33 cellular contexts compared by ENCODE assay signal in genomic region chrX:128807367-128807766, GRCh38.
DNase-seq lines count a peak whose midpoint lies in the region; ATAC-seq and TF ChIP-seq lines count a peak whose summit lies in the region.
"Had no signal": no experiment of that assay in that cellular context is flagged by ENCODE, and none has a peak within 500 bp of the region (broad histone marks: within the 10 kb centered on the region; RNA-seq: fewer than 3 reads in every experiment).

No MANE protein-coding gene starts in this region.

- TF ChIP-seq CTCF in MCF 10A (IDR thresholded peaks at IDR 0.05; ENCODE audit: unreplicated experiment) (no peak), mammary epithelial cell (conservative IDR thresholded peaks at IDR 0.05 in 1 of 2, IDR thresholded peaks at IDR 0.05 in 1 of 2; ENCODE audit: extremely low read depth in 1 of 2, insufficient read depth in 1 of 2, low read depth in 1 of 2, low read length in 2 of 2) (no peak), body of pancreas (IDR thresholded peaks at IDR 0.05) (no peak), testis (IDR thresholded peaks at IDR 0.05) (no peak)

- BruUV-seq in MCF 10A (replicated peaks; lab: Mats Ljungman, UMichigan): no TSS peak
- no TSS peak for BruUV-seq in mammary epithelial cell (replicated peaks; lab: Mats Ljungman, UMichigan)

- no peaks in the 10 kb centered on the region for H3K27me3 ChIP-seq in mammary epithelial cell (ENCODE audit: insufficient read depth, low read length)
- H3K27me3 ChIP-seq in body of pancreas: no peaks in the 10 kb centered on the region
- no peaks in the 10 kb centered on the region for H3K27me3 ChIP-seq in testis
- H3K27me3 ChIP-seq: esophagus squamous epithelium had no signal

- POLR2A ChIA-PET in MCF 10A (lab: Yijun Ruan, JAX): interaction anchor here (0.7 kb wide), 1 partner anchor 726 kb away, joined by 3 read pairs; no protein-coding TSS in a partner anchor

- H3K4me1 ChIP-seq in mammary epithelial cell (ENCODE audit: insufficient read depth, low read length) (no peaks in the 10 kb centered on the region), body of pancreas (no peaks in the 10 kb centered on the region), testis (no peaks in the 10 kb centered on the region)
- H3K4me1 ChIP-seq: esophagus squamous epithelium had no signal

- no CpG with 5 or more reads among the region's 3 CpGs for WGBS in mammary epithelial cell (ENCODE audit: low coverage, missing lambda C conversion rate)
- 27% methylated on average over 3 of the region's 3 CpGs; no CpG with 5 or more reads in 1 of the 2 donors for WGBS in body of pancreas, 2 donors
- WGBS in testis, 2 donors: 0% methylated on average over 1 of the region's 3 CpGs; no CpG with 5 or more reads in 1 of the 2 donors

- H3K9me3 ChIP-seq in mammary epithelial cell (replicated peaks; ENCODE audit: insufficient read depth, low read length) (peaks cover 5% of the 10 kb centered on the region), body of pancreas (no peaks in the 10 kb centered on the region), testis (no peaks in the 10 kb centered on the region)
- H3K9me3 ChIP-seq: esophagus squamous epithelium, mucosa of descending colon had no signal

- no peak overlapping the region for H3K4me2 ChIP-seq in mammary epithelial cell (ENCODE audit: insufficient read depth, low read depth, low read length)
- H3K4me2 ChIP-seq: KMS-11 had no signal

- dilution Hi-C loops in mammary epithelial cell (cut with HindIII; ENCODE audit: low sequenced_read_pairs): no loop called here

- ATAC-seq in body of pancreas: peak; percentile 30
- ATAC-seq: activated CD8-positive, alpha-beta T cell treated with anti-CD3 and anti-CD28 coated beads for 36 hours; CD8-positive, alpha-beta T cell; left cardiac atrium; mucosa of descending colon; natural killer cell treated with Interleukin-12 subunit alpha and Interleukin-12 subunit beta and Interleukin-15 and Interleukin-18, amount 100 ng/mL, for 72 hours had no signal

- H3K27ac Mint-ChIP-seq in MCF 10A (ENCODE audit: low read depth, unreplicated experiment): no peak overlapping the region
- H3K27ac Mint-ChIP-seq: activated CD8-positive, alpha-beta T cell treated with anti-CD3 and anti-CD28 coated beads for 36 hours; activated T-helper 1 cell treated with anti-CD3 and anti-CD28 coated beads, Interleukin-12 subunit alpha, Interleukin-12 subunit beta, Interleukin-2, Interleukin-4 antibody, amounts not matched to agents 30 ng/mL and 10 ng/mL and 1 ng/mL, durations not matched to agents 14 hours and 24 hours and 36 hours; B cell; CD8-positive, alpha-beta T cell; endodermal cell; natural killer cell treated with Interleukin-12 subunit alpha and Interleukin-12 subunit beta and Interleukin-15 and Interleukin-18, amount 100 ng/mL, for 72 hours; T-helper 1 cell treated with Interleukin-12 subunit alpha and Interleukin-12 subunit beta and Interleukin-4 antibody, amounts not matched to agents 30 μg/mL and 1 μg/mL, for 36 hours had no signal

- H4K20me1 ChIP-seq in mammary epithelial cell (ENCODE audit: insufficient read depth, low read length): no peaks in the 10 kb centered on the region

- peaks cover 5% of the 10 kb centered on the region for H3K4me1 Mint-ChIP-seq in MCF 10A (ENCODE audit: insufficient read depth, unreplicated experiment)
- H3K4me1 Mint-ChIP-seq: B cell; central memory CD8-positive, alpha-beta T cell had no signal

- H3K4me3 Mint-ChIP-seq in MCF 10A (ENCODE audit: unreplicated experiment): no peak overlapping the region
- H3K4me3 Mint-ChIP-seq: activated CD8-positive, alpha-beta T cell treated with anti-CD3 and anti-CD28 coated beads for 36 hours; activated T-helper 1 cell treated with anti-CD3 and anti-CD28 coated beads, Interleukin-12 subunit alpha, Interleukin-12 subunit beta, Interleukin-2, Interleukin-4 antibody, amounts not matched to agents 30 ng/mL and 10 ng/mL and 1 ng/mL, durations not matched to agents 14 hours and 24 hours and 36 hours; B cell; CD8-positive, alpha-beta T cell; central memory CD8-positive, alpha-beta T cell; endodermal cell; natural killer cell treated with Interleukin-12 subunit alpha and Interleukin-12 subunit beta and Interleukin-15 and Interleukin-18, amount 100 ng/mL, for 72 hours; T-helper 1 cell treated with Interleukin-12 subunit alpha and Interleukin-12 subunit beta and Interleukin-4 antibody, amounts not matched to agents 30 μg/mL and 1 μg/mL, for 36 hours had no signal

- no peak overlapping the region for H3K9ac ChIP-seq in mammary epithelial cell (ENCODE audit: insufficient read depth, low read length)
- H3K9ac ChIP-seq: KMS-11 had no signal

- no peak overlapping the region for H2AFZ ChIP-seq in mammary epithelial cell (ENCODE audit: low read depth, low read length)

- H3K27ac ChIP-seq in mammary epithelial cell (ENCODE audit: insufficient read depth, low read depth, low read length) (no peak overlapping the region), body of pancreas (peak overlapping the region in 1 of 4 donors; percentile 41), testis (no peak overlapping the region)
- H3K27ac ChIP-seq: esophagus squamous epithelium, KMS-11, SK-N-MC had no signal

- in situ Hi-C loops in mammary epithelial cell (cut with MboI; ENCODE audit: low sequenced_read_pairs in 2 of 2): no loop called here

- no peaks in the 10 kb centered on the region for H3K79me2 ChIP-seq in mammary epithelial cell (ENCODE audit: insufficient read depth, low read length)

- no peaks in the 10 kb centered on the region for H3K36me3 ChIP-seq in mammary epithelial cell (ENCODE audit: insufficient read depth, low read length)
- no peaks in the 10 kb centered on the region for H3K36me3 ChIP-seq in body of pancreas (replicated peaks in 1 of 2; ENCODE audit: insufficient read depth in 1 of 2, low read depth in 2 of 2)
- H3K36me3 ChIP-seq in testis (ENCODE audit: low read depth, missing control alignments): no peaks in the 10 kb centered on the region
- H3K36me3 ChIP-seq: esophagus squamous epithelium had no signal

- H3K9me3 Mint-ChIP-seq in MCF 10A (ENCODE audit: unreplicated experiment): no peaks in the 10 kb centered on the region
- H3K9me3 Mint-ChIP-seq: activated T-helper 1 cell treated with anti-CD3 and anti-CD28 coated beads, Interleukin-12 subunit alpha, Interleukin-12 subunit beta, Interleukin-2, Interleukin-4 antibody, amounts not matched to agents 30 ng/mL and 10 ng/mL and 1 ng/mL, durations not matched to agents 14 hours and 24 hours and 36 hours; natural killer cell treated with Interleukin-12 subunit alpha and Interleukin-12 subunit beta and Interleukin-15 and Interleukin-18, amount 100 ng/mL, for 72 hours had no signal

- H3K4me3 ChIP-seq in mammary epithelial cell (replicated peaks in 1 of 3; ENCODE audit: insufficient read depth in 1 of 3, low read depth in 2 of 3, low read length in 3 of 3): no peak overlapping the region
- no peak overlapping the region for H3K4me3 ChIP-seq in body of pancreas
- H3K4me3 ChIP-seq in testis: no peak overlapping the region
- H3K4me3 ChIP-seq: esophagus squamous epithelium, lung, mucosa of descending colon, SK-N-MC had no signal

- CTCF ChIA-PET in MCF 10A (lab: Yijun Ruan, JAX): interaction anchor here (0.6 to 1.3 kb wide), 3 partner anchors 8 to 168 kb away, joined by 3 to 9 read pairs (median 3); no protein-coding TSS in a partner anchor
- CTCF ChIA-PET in mammary epithelial cell (lab: Charles Lee; ENCODE audit: low non-redundant PET): no interaction called here

- no peaks in the 10 kb centered on the region for H3K36me3 Mint-ChIP-seq in MCF 10A (ENCODE audit: insufficient read depth, unreplicated experiment)
- H3K36me3 Mint-ChIP-seq: CD8-positive, alpha-beta T cell; natural killer cell treated with Interleukin-12 subunit alpha and Interleukin-12 subunit beta and Interleukin-15 and Interleukin-18, amount 100 ng/mL, for 72 hours had no signal

- TF ChIP-seq POLR2A in body of pancreas (IDR thresholded peaks at IDR 0.05) (no peak), testis (IDR thresholded peaks at IDR 0.05) (no peak)

- no peaks in the 10 kb centered on the region for H3K27me3 Mint-ChIP-seq in MCF 10A (ENCODE audit: insufficient read depth, unreplicated experiment)
- H3K27me3 Mint-ChIP-seq: activated CD8-positive, alpha-beta T cell treated with anti-CD3 and anti-CD28 coated beads for 36 hours; B cell; central memory CD8-positive, alpha-beta T cell had no signal

- intact Hi-C loops in MCF 10A (cut with micrococcal nuclease): no loop called here
- intact Hi-C loops in mammary epithelial cell (cut with micrococcal nuclease): no loop called here
- intact Hi-C loops in body of pancreas (cut with DNase I): no loop called here
- intact Hi-C loops in testis (cut with DNase I; ENCODE audit: low total_unique reads): no loop called here
- intact Hi-C loops in posterior vena cava (cut with DNase I): no loop called here

- DNase-seq in MCF 10A (ENCODE audit: unreplicated experiment): peak; percentile 37
- DNase-seq in mammary epithelial cell: no peak
- peak; percentile 1 for DNase-seq in M059J (ENCODE audit: low read depth)
- peak; percentile 27 to 75 (median 62) for DNase-seq in body of pancreas
- DNase-seq in testis: peak; percentile 12
- no peak for DNase-seq in activated CD4-positive, CD25-positive, alpha-beta regulatory T cell (lab: John Stamatoyannopoulos, UW)
- DNase-seq in posterior vena cava (ENCODE audit: low spot score): no peak
- no peak for DNase-seq in GDM1 (lab: John Stamatoyannopoulos, UW)
- DNase-seq: activated CD4-positive, CD25-positive, alpha-beta regulatory T cell treated with anti-CD3 and anti-CD28 coated beads, Interleukin-2, amount 50 U/mL, for 72 hours; activated CD8-positive, alpha-beta memory T cell treated with anti-CD3 and anti-CD28 coated beads, Interleukin-2, amount 50 U/mL, for 48 hours; activated CD8-positive, alpha-beta T cell treated with anti-CD3 and anti-CD28 coated beads for 36 hours; activated naive CD4-positive, alpha-beta T cell treated with Interleukin-2 at 50 U/mL for 16 hours; dermis blood vessel endothelial cell; endodermal cell; esophagus squamous epithelium; foreskin melanocyte; GF-D8; left cardiac atrium; MV-4-11; NCI-H146; stimulated activated CD4-positive, alpha-beta T cell treated with anti-CD3 and anti-CD28 coated beads, Interleukin-15, amount 100 ng/mL, for 24 hours; stimulated activated CD4-positive, alpha-beta T cell treated with anti-CD3 and anti-CD28 coated beads, Interleukin-4, amount 100 ng/mL, for 4 hours; trophoblast cell had no signal

Comparison
In these comparisons a context has a peak if more than half of its experiments do, and no peak if none do; other contexts are left out.
1. DNase-seq: peak in MCF 10A (single experiment), M059J (single experiment), body of pancreas (4 of 4) and testis (single experiment); none in mammary epithelial cell (single experiment), activated CD4-positive, CD25-positive, alpha-beta regulatory T cell (0 of 4), posterior vena cava (single experiment) and GDM1 (single experiment).